In genomic region chr1:203287896-203288295, GRCh38 we compare ENCODE assay signal across 1 cellular context.
TF ChIP-seq lines count a peak whose summit lies in the region.

No MANE protein-coding gene starts in this region.

TF ChIP-seq in H1, 55 proteins besides CTCF, POLR2A, EP300 and RAD21:
- no peak for TF ChIP-seq TBP (IDR thresholded peaks at IDR 0.05; ENCODE audit: low read depth, low read length)
